ENCODE assay signal across 8 cellular contexts in the genomic region with DNA sequence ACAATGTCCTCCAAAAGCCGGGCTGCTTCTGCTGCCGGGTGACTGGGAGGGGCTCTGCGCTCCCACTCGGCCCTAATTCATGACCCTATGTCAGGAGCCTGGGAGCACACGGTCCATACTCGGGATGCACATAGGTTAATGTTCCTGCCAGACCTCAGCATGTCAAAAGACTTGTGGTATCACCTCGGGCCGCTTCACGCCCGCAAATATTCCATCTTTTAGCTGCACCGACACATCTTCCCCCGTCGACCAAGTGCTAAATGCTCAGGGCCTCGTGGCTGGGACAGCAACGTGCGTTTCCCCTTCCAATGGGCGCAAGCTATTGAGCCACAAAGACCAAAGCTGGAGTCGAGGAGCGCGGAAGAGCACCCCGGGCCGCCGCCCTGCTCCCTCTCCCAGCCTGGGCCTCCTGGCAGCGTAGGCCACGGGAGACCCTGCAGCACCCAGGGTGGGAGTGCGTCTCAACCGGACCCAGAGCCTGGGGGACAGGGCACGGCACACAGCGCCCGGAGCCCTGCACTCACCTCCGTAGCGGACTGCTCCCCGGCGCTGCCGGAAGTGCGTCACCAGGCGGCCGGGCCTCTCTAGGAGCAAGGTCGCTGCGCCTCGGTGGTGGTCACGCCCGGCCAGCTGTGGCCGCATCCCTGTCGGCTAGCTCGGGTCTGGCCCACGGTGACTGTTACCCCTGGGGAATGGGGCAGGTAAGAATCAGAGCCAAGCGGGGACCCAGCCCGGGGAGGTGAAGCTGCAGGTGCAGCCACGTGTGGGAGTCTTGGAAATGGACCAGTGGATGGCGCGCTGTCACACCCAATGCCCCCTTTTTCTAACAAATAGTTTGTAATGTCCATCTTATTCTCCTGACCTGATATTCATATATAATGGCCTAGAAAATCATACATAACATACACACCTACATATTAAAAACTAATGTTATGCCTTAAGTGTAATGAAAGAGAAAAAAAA. TPM values are rescaled to one million over a fixed set of nuclear protein-coding genes. Genes with fewer than 3 reads are reported as not detected.
A peak's percentile ranks its signal among the peaks of the same experiment; 100 is the strongest.
DNase-seq lines count a peak whose midpoint lies in the region; ATAC-seq and FAIRE-seq lines count a peak whose summit lies in the region.

TSS of gene ZNF23 (minus strand) at position 562 of the 963 bp plus-strand sequence. CDS start 5,451 bp downstream, outside the sequence.

- H3K27ac Mint-ChIP-seq in effector memory CD8-positive, alpha-beta T cell, result peak within 1 kb of the TSS; percentile 95 to 97

- H2BK5ac ChIP-seq in mesenchymal stem cell (ENCODE audit: low read depth, low read length, poor library complexity, severe bottlenecking), result peak within 1 kb of the TSS; percentile 34

- FAIRE-seq in GM19239 (lab: Jason Lieb, UNC), result peak; percentile 87

- peaks cover 5% of the 10 kb centered on the region for H3K36me3 Mint-ChIP-seq in effector memory CD8-positive, alpha-beta T cell (ENCODE audit: insufficient read depth)

- no peak within 1 kb of the TSS for H2BK120ac ChIP-seq in mesenchymal stem cell (ENCODE audit: low read depth, low read length)

- peak within 1 kb of the TSS; percentile 99 for H3K9ac ChIP-seq in mesenchymal stem cell (ENCODE audit: low read length)

- no peaks in the 10 kb centered on the region for H3K27me3 Mint-ChIP-seq in effector memory CD8-positive, alpha-beta T cell

- H3K36me3 ChIP-seq in mesenchymal stem cell (ENCODE audit: control insufficient read depth in 1 of 2, insufficient read depth in 2 of 2, low read depth in 1 of 2, low read length in 2 of 2), result peaks cover 0 to 5% of the 10 kb centered on the region in 2 experiments

- peak within 1 kb of the TSS in 1 of 2 experiments; percentile 77 for H3K23ac ChIP-seq in mesenchymal stem cell (ENCODE audit: low read length in 2 of 2)

- H3K4me2 ChIP-seq in mesenchymal stem cell (ENCODE audit: low read length, poor library complexity, severe bottlenecking), result peak within 1 kb of the TSS; percentile 98

- H2AFZ ChIP-seq in mesenchymal stem cell (ENCODE audit: low read depth, low read length), result peak within 1 kb of the TSS; percentile 97

- H3K27me3 ChIP-seq in mesenchymal stem cell (ENCODE audit: control insufficient read depth in 1 of 2, insufficient read depth in 1 of 2, low read length in 2 of 2), result no peaks in the 10 kb centered on the region

- peak within 1 kb of the TSS in 1 of 2 experiments; percentile 95 for H3K14ac ChIP-seq in mesenchymal stem cell (ENCODE audit: low read length in 2 of 2)

- H3K9me3 Mint-ChIP-seq in effector memory CD8-positive, alpha-beta T cell, result no peaks in the 10 kb centered on the region

- H2AK5ac ChIP-seq in mesenchymal stem cell (ENCODE audit: low read length, severe bottlenecking), result peak within 1 kb of the TSS; percentile 79

- peak; percentile 95 for ATAC-seq in HG03442 (IDR thresholded peaks at IDR 0.05; ENCODE audit: unreplicated experiment)
- peak; percentile 98 for ATAC-seq in effector memory CD8-positive, alpha-beta T cell (replicated peaks)

- H3K9me3 ChIP-seq in mesenchymal stem cell (ENCODE audit: control insufficient read depth, low read length), result no peaks in the 10 kb centered on the region

- H3K18ac ChIP-seq in mesenchymal stem cell (ENCODE audit: low read depth in 1 of 2, low read length in 2 of 2), result peak within 1 kb of the TSS; percentile 88 to 91

- peak within 1 kb of the TSS; percentile 77 to 92 for H3K4ac ChIP-seq in mesenchymal stem cell (ENCODE audit: low read depth in 1 of 2, low read length in 2 of 2)

- H4K91ac ChIP-seq in mesenchymal stem cell (ENCODE audit: low read length), result peak within 1 kb of the TSS; percentile 89

- H3K27ac ChIP-seq in mesenchymal stem cell (ENCODE audit: low read length, poor library complexity, severe bottlenecking), result peak within 1 kb of the TSS; percentile 58

- peak within 1 kb of the TSS; percentile 100 for H4K8ac ChIP-seq in mesenchymal stem cell (ENCODE audit: low read length)

- peak within 1 kb of the TSS in 1 of 2 experiments; percentile 66 for H2BK12ac ChIP-seq in mesenchymal stem cell (ENCODE audit: low read length in 2 of 2)

- peak within 1 kb of the TSS; percentile 88 to 99 for H3K4me3 ChIP-seq in mesenchymal stem cell (ENCODE audit: insufficient read depth in 1 of 2, low read depth in 1 of 2, low read length in 2 of 2)

- peaks cover 20% of the 10 kb centered on the region for H3K79me1 ChIP-seq in mesenchymal stem cell (replicated peaks; ENCODE audit: low read length, poor library complexity, severe bottlenecking)

- no peak within 1 kb of the TSS for H2BK15ac ChIP-seq in mesenchymal stem cell (ENCODE audit: low read depth, poor library complexity, severe bottlenecking)

- H3K4me3 Mint-ChIP-seq in effector memory CD8-positive, alpha-beta T cell, result peak within 1 kb of the TSS; percentile 89 to 92

- H3K4me1 ChIP-seq in mesenchymal stem cell (ENCODE audit: control insufficient read depth, insufficient read depth, low read depth, low read length), result peaks cover 3% of the 10 kb centered on the region

- WGBS in mesenchymal stem cell, result under 1% methylated on average over 46 of the region's 52 CpGs

- DNase-seq in CD1c-positive myeloid dendritic cell (ENCODE audit: extremely low spot score) (peak; percentile 87), GM19239 (ENCODE audit: insufficient read length, low spot score) (peak; percentile 94), NCI-H82 treated with DMSO at 0.1 percent for 48 hours (lab: John Stamatoyannopoulos, UW; ENCODE audit: unreplicated experiment) (peak; percentile 3), mesenchymal stem cell (peak; percentile 81)
- DNase-seq in activated CD8-positive, alpha-beta memory T cell treated with anti-CD3 and anti-CD28 coated beads for 48 hours (ENCODE audit: low read depth in 2 of 3, low spot score in 2 of 3), result peak; percentile 63 to 68 (median 64)
- DNase-seq in effector memory CD8-positive, alpha-beta T cell, result peak; percentile 68 to 76 (median 69)
- DNase-seq in stimulated activated CD8-positive, alpha-beta memory T cell treated with anti-CD3 and anti-CD28 coated beads, Interleukin-12 subunit alpha, Interleukin-12 subunit beta, amount 100 ng/mL, for 24 hours (ENCODE audit: extremely low read depth), result peak; percentile 61

- peaks cover 14 to 25% of the 10 kb centered on the region in 2 donors for H3K4me1 Mint-ChIP-seq in effector memory CD8-positive, alpha-beta T cell (ENCODE audit: low read depth in 2 of 2)

RNA-seq across cellular contexts. Expression of gene ZNF23, which starts in this region (rescaled TPM):
- polyA plus RNA-seq in mesenchymal stem cell (2013, experiment 1 of 2), result 6.0 TPM
- polyA plus RNA-seq in mesenchymal stem cell (2013, experiment 2 of 2), result 6.4 TPM

Comparison
In these comparisons a context has a peak if more than half of its experiments do, and no peak if none do; other contexts are left out.
1. Peak in every context shown above with its lines: DNase-seq, ATAC-seq, H3K4me3 ChIP-seq and H3K27ac ChIP-seq.
2. DNase-seq: peak in every context shown above with its lines; median percentile 94 in GM19239; 87 in CD1c-positive myeloid dendritic cell; 81 in mesenchymal stem cell; 69 in effector memory CD8-positive, alpha-beta T cell; 64 in activated CD8-positive, alpha-beta memory T cell treated with anti-CD3 and anti-CD28 coated beads for 48 hours; 61 in stimulated activated CD8-positive, alpha-beta memory T cell treated with anti-CD3 and anti-CD28 coated beads, Interleukin-12 subunit alpha, Interleukin-12 subunit beta, amount 100 ng/mL, for 24 hours; 3 in NCI-H82 treated with DMSO at 0.1 percent for 48 hours.